9 cellular contexts compared by ENCODE assay signal in the genomic region with DNA sequence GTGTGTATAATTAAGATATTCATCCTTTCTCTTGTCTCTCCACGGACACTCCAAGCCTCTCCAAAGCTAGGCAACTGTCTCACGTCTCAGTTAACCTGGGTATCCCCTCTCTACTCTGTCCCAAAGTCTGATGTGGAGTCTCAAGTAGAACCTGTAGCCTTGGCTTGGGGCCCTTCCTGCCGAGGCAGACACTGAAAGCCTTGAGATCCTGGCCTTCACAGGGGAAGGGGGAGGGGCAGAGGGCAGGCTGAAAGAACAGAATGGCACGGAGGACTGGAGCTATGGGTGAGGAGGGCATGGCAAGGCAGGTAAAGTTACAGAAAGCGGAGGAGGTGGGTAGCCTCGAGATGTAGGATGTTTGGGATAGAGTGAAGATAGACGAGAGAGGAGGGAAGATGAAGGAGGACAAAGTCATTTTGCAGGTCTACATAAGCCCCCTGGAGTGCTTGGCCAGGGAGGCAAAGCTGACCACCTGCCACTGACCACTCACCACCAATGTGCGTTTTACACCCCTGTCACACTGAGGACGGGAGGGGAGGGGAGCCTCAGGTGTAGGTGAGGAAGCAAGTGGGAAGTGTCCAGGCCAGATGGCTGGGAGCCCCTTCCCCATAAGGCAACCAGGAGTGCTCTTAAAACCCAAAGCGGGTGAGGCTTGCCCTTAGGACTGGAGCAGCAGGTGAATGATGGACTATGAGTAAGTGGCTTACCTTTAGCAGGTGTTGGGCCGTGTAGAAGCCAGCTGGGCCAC. TPM values are rescaled to one million over a fixed set of nuclear protein-coding genes. Genes with fewer than 3 reads are reported as not detected.
DNase-seq lines count a peak whose midpoint lies in the region; ATAC-seq, FAIRE-seq and TF ChIP-seq lines count a peak whose summit lies in the region.
"Had no signal": no experiment of that assay in that cellular context is flagged by ENCODE, and none has a peak within 500 bp of the region (broad histone marks: within the 10 kb centered on the region; RNA-seq: fewer than 3 reads in every experiment).

No MANE protein-coding gene starts in this region.

- no peak for TF ChIP-seq CTCF in HepG2 (CRISPR knock-in tag; IDR thresholded peaks at IDR 0.05)

- H3K4me2 ChIP-seq in HepG2 (ENCODE audit: low read depth, low read length) (peak overlapping the region; percentile 80), mesendoderm (ENCODE audit: low read length) (no peak overlapping the region)

- POLR2A ChIA-PET in HepG2 (lab: Yijun Ruan, JAX), result interaction anchor here (1.0 to 3.2 kb wide), 8 partner anchors 9 to 141 kb away, joined by 3 to 60 read pairs (median 22); a partner anchor contains a TSS
- POLR2A ChIA-PET in HEK293T (lab: Yijun Ruan, JAX), result interaction anchor here (0.8 to 2.6 kb wide), 8 partner anchors 9 to 122 kb away, joined by 3 to 26 read pairs (median 12); no protein-coding TSS in a partner anchor

- no peak for ATAC-seq in activated naive CD8-positive, alpha-beta T cell treated with anti-CD3 and anti-CD28 coated beads, Interleukin-2, amount 50 U/mL, for 24 hours
- ATAC-seq in HepG2 (no peak), GM21515 (IDR thresholded peaks at IDR 0.05; ENCODE audit: unreplicated experiment) (no peak)

- DNase-seq in H7 (no peak), HepG2 (ENCODE audit: low spot score) (no peak), mesendoderm (no peak), NCI-H345 treated with DMSO at 0.1 percent for 48 hours (lab: John Stamatoyannopoulos, UW; ENCODE audit: unreplicated experiment) (no peak), HEK293T (ENCODE audit: extremely low spot score) (no peak)
- no peak for DNase-seq in activated naive CD8-positive, alpha-beta T cell treated with anti-CD3 and anti-CD28 coated beads, Interleukin-2, amount 50 U/mL, for 24 hours

- no peaks in the 10 kb centered on the region for H3K9me3 ChIP-seq in HepG2 (ENCODE audit: low read length)

- H3K4me1 ChIP-seq in ACC112 (ENCODE audit: control insufficient read depth, insufficient read depth, low read length, unreplicated experiment) (peaks cover 17% of the 10 kb centered on the region), HepG2 (ENCODE audit: insufficient read depth, low read length) (peaks cover 70% of the 10 kb centered on the region), mesendoderm (ENCODE audit: control insufficient read depth, low read depth, low read length) (peaks cover 5% of the 10 kb centered on the region)

- TF ChIP-seq RAD21 in HepG2 (CRISPR knock-in tag; IDR thresholded peaks at IDR 0.05), result no peak

- H3K36me3 ChIP-seq in ACC112 (ENCODE audit: insufficient read depth, low read length) (no peaks in the 10 kb centered on the region), H7 (replicated peaks; ENCODE audit: control insufficient read depth, insufficient read depth, low read length) (no peaks in the 10 kb centered on the region; the same call in none of the 2 replicates), HepG2 (replicated peaks in 1 of 2; ENCODE audit: control insufficient read depth in 1 of 2, insufficient read depth in 2 of 2, low read length in 2 of 2) (peaks cover 1 to 4% of the 10 kb centered on the region in 2 experiments; a peak in 1 of 5 replicates), mesendoderm (ENCODE audit: control insufficient read depth, insufficient read depth, low read length) (no peaks in the 10 kb centered on the region)

- in situ Hi-C loops in HepG2 (cut with HindIII; ENCODE audit: extremely low pct_ligation_motif_present, low pct_unique_long_range_greater_than_20kb), result no loop called here

- H3K27me3 ChIP-seq in ACC112 (ENCODE audit: insufficient read depth, low read length), result no peaks in the 10 kb centered on the region
- H3K27me3 ChIP-seq in H7 (ENCODE audit: control insufficient read depth, insufficient read depth, low read length), result peaks cover 9% of the 10 kb centered on the region
- H3K27me3 ChIP-seq in HepG2 (ENCODE audit: control insufficient read depth in 1 of 2, insufficient read depth in 2 of 2, low read length in 2 of 2), result no peaks in the 10 kb centered on the region; a peak in 1 of 5 replicates
- no peaks in the 10 kb centered on the region for H3K27me3 ChIP-seq in mesendoderm (ENCODE audit: insufficient read depth, low read length, poor library complexity)

- intact Hi-C loops in HepG2 (cut with micrococcal nuclease; ENCODE audit: unreplicated experiment), result no loop called here

- H3K79me2 ChIP-seq in ACC112 (ENCODE audit: control insufficient read depth, insufficient read depth, low read length, unreplicated experiment), result no peaks in the 10 kb centered on the region
- H3K79me2 ChIP-seq in HepG2 (ENCODE audit: insufficient read depth, low read length), result peaks cover 11% of the 10 kb centered on the region
- H3K79me2 ChIP-seq in mesendoderm (ENCODE audit: control insufficient read depth, insufficient read depth, low read length), result no peaks in the 10 kb centered on the region

- FAIRE-seq in HepG2 (lab: Jason Lieb, UNC), result no peak

- no peak overlapping the region for H3K4ac ChIP-seq in mesendoderm (ENCODE audit: low read depth, low read length)

- no peaks in the 10 kb centered on the region for H3K79me1 ChIP-seq in mesendoderm (ENCODE audit: low read length)

- H3K27me3 Mint-ChIP-seq in activated naive CD8-positive, alpha-beta T cell treated with anti-CD3 and anti-CD28 coated beads, Interleukin-2, amount 50 U/mL, for 24 hours, result peaks cover 3% of the 10 kb centered on the region

- H3K9me3 Mint-ChIP-seq in activated naive CD8-positive, alpha-beta T cell treated with anti-CD3 and anti-CD28 coated beads, Interleukin-2, amount 50 U/mL, for 24 hours, result no peaks in the 10 kb centered on the region

- H3K27ac ChIP-seq in ACC112 (ENCODE audit: low read depth, low read length) (no peak overlapping the region), HepG2 (ENCODE audit: extremely low read length, insufficient read depth, low read length) (peak overlapping the region; percentile 75), mesendoderm (ENCODE audit: low read depth, low read length) (no peak overlapping the region)

- H3K36me3 Mint-ChIP-seq in activated naive CD8-positive, alpha-beta T cell treated with anti-CD3 and anti-CD28 coated beads, Interleukin-2, amount 50 U/mL, for 24 hours (ENCODE audit: low read depth), result no peaks in the 10 kb centered on the region

- no peak for TF ChIP-seq POLR2A in HepG2 (IDR thresholded peaks at IDR 0.05; ENCODE audit: insufficient read depth in 1 of 2, low read depth in 2 of 2, low read length in 2 of 2)

- CTCF ChIA-PET in HepG2 (lab: Yijun Ruan, JAX; ENCODE audit: low intra/inter-chr PET ratio, low total read pairs) (no interaction called here), HEK293T (lab: Yijun Ruan, JAX) (interaction anchor here (2.3 to 3.1 kb wide), 2 partner anchors 9 to 86 kb away, joined by 8 to 21 read pairs; no protein-coding TSS in a partner anchor)

- peaks cover 21% of the 10 kb centered on the region for H3K4me1 Mint-ChIP-seq in activated naive CD8-positive, alpha-beta T cell treated with anti-CD3 and anti-CD28 coated beads, Interleukin-2, amount 50 U/mL, for 24 hours

- H4K8ac ChIP-seq in mesendoderm (ENCODE audit: low read depth, low read length), result no peak overlapping the region

- H2BK120ac ChIP-seq in mesendoderm (ENCODE audit: low read depth, low read length), result no peak overlapping the region

- no peaks in the 10 kb centered on the region for H4K20me1 ChIP-seq in HepG2 (ENCODE audit: insufficient read depth, low read length)

- no peak overlapping the region for H4K5ac ChIP-seq in mesendoderm (ENCODE audit: low read length)

- no peak overlapping the region for H3K18ac ChIP-seq in mesendoderm (ENCODE audit: low read length)

- H3K4me3 Mint-ChIP-seq in activated naive CD8-positive, alpha-beta T cell treated with anti-CD3 and anti-CD28 coated beads, Interleukin-2, amount 50 U/mL, for 24 hours, result peak overlapping the region; percentile 97

- peak overlapping the region; percentile 89 for H3K9ac ChIP-seq in HepG2 (ENCODE audit: insufficient read depth, low read depth, low read length)
- no peak overlapping the region for H3K9ac ChIP-seq in mesendoderm (ENCODE audit: low read length)

- no peak overlapping the region for H2AFZ ChIP-seq in ACC112 (ENCODE audit: low read length, unreplicated experiment)
- H2AFZ ChIP-seq in HepG2 (ENCODE audit: low read length), result no peak overlapping the region

- H3K27ac Mint-ChIP-seq in activated naive CD8-positive, alpha-beta T cell treated with anti-CD3 and anti-CD28 coated beads, Interleukin-2, amount 50 U/mL, for 24 hours, result no peak overlapping the region

- H3K23ac ChIP-seq in mesendoderm (ENCODE audit: low read length), result no peak overlapping the region

- WGBS in HepG2 (ENCODE audit: low lambda C conversion rate), result 77% methylated on average over 11 of the region's 11 CpGs
- WGBS in mesendoderm (ENCODE audit: extremely low coverage, insufficient coverage, low lambda C conversion rate), result 100% methylated on average over 1 of the region's 11 CpGs

- no peak overlapping the region for H3K56ac ChIP-seq in mesendoderm (ENCODE audit: low read length)

- H2BK15ac ChIP-seq in mesendoderm (replicated peaks; ENCODE audit: low read depth), result no peak overlapping the region

- TF ChIP-seq EP300 in HepG2 (IDR thresholded peaks at IDR 0.05; ENCODE audit: low read depth in 2 of 2, low read length in 2 of 2) (no peak), HepG2 (CRISPR knock-in tag; IDR thresholded peaks at IDR 0.05; ENCODE audit: borderline replicate concordance) (no peak)

- H2BK5ac ChIP-seq in mesendoderm (ENCODE audit: low read length), result no peak overlapping the region

- peak overlapping the region; percentile 84 for H3K4me3 ChIP-seq in ACC112 (ENCODE audit: low read depth, low read length)
- H3K4me3 ChIP-seq in H7 (ENCODE audit: insufficient read depth, low read depth, low read length), result peak overlapping the region; percentile 73; the same call in 1 of the 2 replicates
- H3K4me3 ChIP-seq in HepG2 (replicated peaks in 1 of 3; ENCODE audit: insufficient read depth in 1 of 3, low read depth in 2 of 3, low read length in 3 of 3), result peak overlapping the region; percentile 70 to 95 (median 70)
- H3K4me3 ChIP-seq in mesendoderm (ENCODE audit: low read length), result no peak overlapping the region

- no TSS peak for BruUV-seq in HepG2 (replicated peaks; lab: Mats Ljungman, UMichigan)

- H2AK5ac ChIP-seq in mesendoderm (ENCODE audit: low read length), result no peak overlapping the region

RNA-seq across cellular contexts. Expression of a gene that starts 1.3 kb away (rescaled TPM):
- total RNA-seq in H7 (2014; rRNA removed; shearing (Covaris generic)), result 4.9 and 9.7 TPM in 2 replicates
- 99.0 and 116 TPM in 2 replicates for total RNA-seq in HepG2 (2016; rRNA removed; fragmentation: Illumina TruSeq; extraction: Trizol)
- 17.2 and 18.6 TPM in 2 replicates for total RNA-seq in HepG2 (2016; cell fraction: cytosol; rRNA removed; fragmentation: Illumina TruSeq; extraction: Trizol; ENCODE audit: low read depth)
- total RNA-seq in HepG2 (2016; cell fraction: insoluble cytoplasmic fraction; rRNA removed; fragmentation: Illumina TruSeq; extraction: Trizol), result 96.0 and 122 TPM in 2 replicates
- total RNA-seq in HepG2 (2016; cell fraction: membrane; rRNA removed; fragmentation: Illumina TruSeq; extraction: Trizol), result 33.1 and 34.8 TPM in 2 replicates
- total RNA-seq in HepG2 (2016; cell fraction: nucleus; rRNA removed; fragmentation: Illumina TruSeq; extraction: Trizol), result 59.6 and 66.9 TPM in 2 replicates
- 23.4 and 27.7 TPM in 2 replicates for polyA plus RNA-seq in HepG2 (2011; rRNA removed)
- polyA plus RNA-seq in HepG2 (2011; cell fraction: cytosol; rRNA removed), result 25.9 and 36.5 TPM in 2 replicates
- 50.2 and 50.3 TPM in 2 replicates for polyA plus RNA-seq in HepG2 (2011; cell fraction: nucleus; rRNA removed)
- polyA plus RNA-seq in HepG2 (2012), result 12.3 and 15.3 TPM in 2 replicates
- polyA plus RNA-seq in HepG2 (2016; cell fraction: cytosol; fragmentation: Illumina TruSeq; extraction: Trizol; ENCODE audit: low read depth), result 13.6 and 16.1 TPM in 2 replicates
- polyA plus RNA-seq in HepG2 (2016; cell fraction: insoluble cytoplasmic fraction; fragmentation: Illumina TruSeq; extraction: Trizol; ENCODE audit: low read depth), result 83.4 and 93.7 TPM in 2 replicates
- polyA plus RNA-seq in HepG2 (2016; cell fraction: membrane; fragmentation: Illumina TruSeq; extraction: Trizol; ENCODE audit: low read depth), result 21.8 and 25.0 TPM in 2 replicates
- 111 and 113 TPM in 2 replicates for polyA plus RNA-seq in HepG2 (2016; cell fraction: nucleus; fragmentation: Illumina TruSeq; extraction: Trizol; ENCODE audit: insufficient read depth, low read depth)
- polyA minus RNA-seq in HepG2 (2011; rRNA and poly(A)+ RNA removed; ENCODE audit: low replicate concordance), result 11.0 and 40.8 TPM in 2 replicates
- polyA minus RNA-seq in HepG2 (2011; cell fraction: cytosol; rRNA and poly(A)+ RNA removed), result 14.0 and 15.4 TPM in 2 replicates
- 10.0 and 10.6 TPM in 2 replicates for polyA minus RNA-seq in HepG2 (2011; cell fraction: nucleus; rRNA and poly(A)+ RNA removed)
- polyA plus RNA-seq in mesendoderm (2013, experiment 1 of 2), result 6.1 TPM
- 6.1 TPM for polyA plus RNA-seq in mesendoderm (2013, experiment 2 of 2)

RNA-seq across cellular contexts. Expression of a gene that starts 11.8 kb away (rescaled TPM):
- total RNA-seq in H7 (2014; rRNA removed; shearing (Covaris generic)), result not detected in 2 replicates
- total RNA-seq in HepG2 (2016; rRNA removed; fragmentation: Illumina TruSeq; extraction: Trizol), result 0.11 TPM in 1 of 2 replicates, not detected in the other
- total RNA-seq in HepG2 (2016; cell fraction: cytosol; rRNA removed; fragmentation: Illumina TruSeq; extraction: Trizol; ENCODE audit: low read depth), result not detected in 2 replicates
- total RNA-seq in HepG2 (2016; cell fraction: insoluble cytoplasmic fraction; rRNA removed; fragmentation: Illumina TruSeq; extraction: Trizol), result 0.15 TPM in 1 of 2 replicates, not detected in the other
- total RNA-seq in HepG2 (2016; cell fraction: membrane; rRNA removed; fragmentation: Illumina TruSeq; extraction: Trizol), result not detected in 2 replicates
- total RNA-seq in HepG2 (2016; cell fraction: nucleus; rRNA removed; fragmentation: Illumina TruSeq; extraction: Trizol), result 0.28 and 0.44 TPM in 2 replicates
- polyA plus RNA-seq in HepG2 (2011; rRNA removed), result 0.03 and 0.07 TPM in 2 replicates
- 0.01 TPM in 2 replicates for polyA plus RNA-seq in HepG2 (2011; cell fraction: cytosol; rRNA removed)
- polyA plus RNA-seq in HepG2 (2011; cell fraction: nucleus; rRNA removed), result 0.17 and 0.29 TPM in 2 replicates
- 0.03 and 0.08 TPM in 2 replicates for polyA plus RNA-seq in HepG2 (2012)
- not detected in 2 replicates for polyA plus RNA-seq in HepG2 (2016; cell fraction: cytosol; fragmentation: Illumina TruSeq; extraction: Trizol; ENCODE audit: low read depth)
- polyA plus RNA-seq in HepG2 (2016; cell fraction: insoluble cytoplasmic fraction; fragmentation: Illumina TruSeq; extraction: Trizol; ENCODE audit: low read depth), result not detected in 2 replicates
- polyA plus RNA-seq in HepG2 (2016; cell fraction: membrane; fragmentation: Illumina TruSeq; extraction: Trizol; ENCODE audit: low read depth), result not detected in 2 replicates
- 0.15 and 0.44 TPM in 2 replicates for polyA plus RNA-seq in HepG2 (2016; cell fraction: nucleus; fragmentation: Illumina TruSeq; extraction: Trizol; ENCODE audit: insufficient read depth, low read depth)
- polyA minus RNA-seq in HepG2 (2011; rRNA and poly(A)+ RNA removed; ENCODE audit: low replicate concordance), result 0.14 TPM in 1 of 2 replicates, not detected in the other
- not detected in 2 replicates for polyA minus RNA-seq in HepG2 (2011; cell fraction: cytosol; rRNA and poly(A)+ RNA removed)
- polyA minus RNA-seq in HepG2 (2011; cell fraction: nucleus; rRNA and poly(A)+ RNA removed), result 0.52 TPM in 1 of 2 replicates, not detected in the other
- 0.01 TPM for polyA plus RNA-seq in mesendoderm (2013, experiment 1 of 2)
- 0.01 TPM for polyA plus RNA-seq in mesendoderm (2013, experiment 2 of 2)
- total RNA-seq: mononuclear cell had no signal

RNA-seq across cellular contexts. Expression of a gene that starts 21.9 kb away (rescaled TPM):
- total RNA-seq in H7 (2014; rRNA removed; shearing (Covaris generic)), result 0.52 TPM in 1 of 2 replicates, not detected in the other
- 0.11 TPM in 1 of 2 replicates, not detected in the other for total RNA-seq in HepG2 (2016; rRNA removed; fragmentation: Illumina TruSeq; extraction: Trizol)
- 0.09 TPM in 1 of 2 replicates, not detected in the other for total RNA-seq in HepG2 (2016; cell fraction: cytosol; rRNA removed; fragmentation: Illumina TruSeq; extraction: Trizol; ENCODE audit: low read depth)
- 0.11 TPM in 1 of 2 replicates, not detected in the other for total RNA-seq in HepG2 (2016; cell fraction: insoluble cytoplasmic fraction; rRNA removed; fragmentation: Illumina TruSeq; extraction: Trizol)
- total RNA-seq in HepG2 (2016; cell fraction: membrane; rRNA removed; fragmentation: Illumina TruSeq; extraction: Trizol), result not detected in 2 replicates
- total RNA-seq in HepG2 (2016; cell fraction: nucleus; rRNA removed; fragmentation: Illumina TruSeq; extraction: Trizol), result 0.28 TPM in 1 of 2 replicates, not detected in the other
- 0.11 and 0.20 TPM in 2 replicates for polyA plus RNA-seq in HepG2 (2011; rRNA removed)
- 0.14 and 0.15 TPM in 2 replicates for polyA plus RNA-seq in HepG2 (2011; cell fraction: cytosol; rRNA removed)
- 0.47 and 1.1 TPM in 2 replicates for polyA plus RNA-seq in HepG2 (2011; cell fraction: nucleus; rRNA removed)
- polyA plus RNA-seq in HepG2 (2012), result not detected in 2 replicates
- polyA plus RNA-seq in HepG2 (2016; cell fraction: cytosol; fragmentation: Illumina TruSeq; extraction: Trizol; ENCODE audit: low read depth), result 0.18 TPM in 1 of 2 replicates, not detected in the other
- 0.10 TPM in 1 of 2 replicates, not detected in the other for polyA plus RNA-seq in HepG2 (2016; cell fraction: insoluble cytoplasmic fraction; fragmentation: Illumina TruSeq; extraction: Trizol; ENCODE audit: low read depth)
- not detected in 2 replicates for polyA plus RNA-seq in HepG2 (2016; cell fraction: membrane; fragmentation: Illumina TruSeq; extraction: Trizol; ENCODE audit: low read depth)
- polyA plus RNA-seq in HepG2 (2016; cell fraction: nucleus; fragmentation: Illumina TruSeq; extraction: Trizol; ENCODE audit: insufficient read depth, low read depth), result not detected in 2 replicates
- 0.32 TPM in 1 of 2 replicates, not detected in the other for polyA minus RNA-seq in HepG2 (2011; rRNA and poly(A)+ RNA removed; ENCODE audit: low replicate concordance)
- not detected in 2 replicates for polyA minus RNA-seq in HepG2 (2011; cell fraction: cytosol; rRNA and poly(A)+ RNA removed)
- not detected in 2 replicates for polyA minus RNA-seq in HepG2 (2011; cell fraction: nucleus; rRNA and poly(A)+ RNA removed)
- polyA plus RNA-seq in mesendoderm (2013, experiment 1 of 2), result 0.41 TPM
- polyA plus RNA-seq in mesendoderm (2013, experiment 2 of 2), result 0.28 TPM
- total RNA-seq: mononuclear cell had no signal

RNA-seq across cellular contexts. Expression of a gene that starts 51.6 kb away (rescaled TPM):
- 0.59 and 1.3 TPM in 2 replicates for total RNA-seq in H7 (2014; rRNA removed; shearing (Covaris generic))
- total RNA-seq in HepG2 (2016; rRNA removed; fragmentation: Illumina TruSeq; extraction: Trizol), result 0.04 TPM in 1 of 2 replicates, not detected in the other
- total RNA-seq in HepG2 (2016; cell fraction: cytosol; rRNA removed; fragmentation: Illumina TruSeq; extraction: Trizol; ENCODE audit: low read depth), result not detected in 2 replicates
- not detected in 2 replicates for total RNA-seq in HepG2 (2016; cell fraction: insoluble cytoplasmic fraction; rRNA removed; fragmentation: Illumina TruSeq; extraction: Trizol)
- not detected in 2 replicates for total RNA-seq in HepG2 (2016; cell fraction: membrane; rRNA removed; fragmentation: Illumina TruSeq; extraction: Trizol)
- total RNA-seq in HepG2 (2016; cell fraction: nucleus; rRNA removed; fragmentation: Illumina TruSeq; extraction: Trizol), result not detected in 2 replicates
- not detected in 2 replicates for polyA plus RNA-seq in HepG2 (2011; rRNA removed)
- polyA plus RNA-seq in HepG2 (2011; cell fraction: cytosol; rRNA removed), result 0.01 TPM in 1 of 2 replicates, not detected in the other
- polyA plus RNA-seq in HepG2 (2011; cell fraction: nucleus; rRNA removed), result 0.03 and 0.08 TPM in 2 replicates
- polyA plus RNA-seq in HepG2 (2012), result not detected in 2 replicates
- not detected in 2 replicates for polyA plus RNA-seq in HepG2 (2016; cell fraction: cytosol; fragmentation: Illumina TruSeq; extraction: Trizol; ENCODE audit: low read depth)
- polyA plus RNA-seq in HepG2 (2016; cell fraction: insoluble cytoplasmic fraction; fragmentation: Illumina TruSeq; extraction: Trizol; ENCODE audit: low read depth), result not detected in 2 replicates
- polyA plus RNA-seq in HepG2 (2016; cell fraction: membrane; fragmentation: Illumina TruSeq; extraction: Trizol; ENCODE audit: low read depth), result not detected in 2 replicates
- polyA plus RNA-seq in HepG2 (2016; cell fraction: nucleus; fragmentation: Illumina TruSeq; extraction: Trizol; ENCODE audit: insufficient read depth, low read depth), result not detected in 2 replicates
- polyA minus RNA-seq in HepG2 (2011; rRNA and poly(A)+ RNA removed; ENCODE audit: low replicate concordance), result 0.05 TPM in 1 of 2 replicates, not detected in the other
- polyA minus RNA-seq in HepG2 (2011; cell fraction: cytosol; rRNA and poly(A)+ RNA removed), result not detected in 2 replicates
- 0.12 and 0.13 TPM in 2 replicates for polyA minus RNA-seq in HepG2 (2011; cell fraction: nucleus; rRNA and poly(A)+ RNA removed)
- 0.14 TPM for polyA plus RNA-seq in mesendoderm (2013, experiment 1 of 2)
- polyA plus RNA-seq in mesendoderm (2013, experiment 2 of 2), result 0.21 TPM
- total RNA-seq: mononuclear cell had no signal

RNA-seq across cellular contexts. Expression of a gene that starts 52.6 kb away (rescaled TPM):
- total RNA-seq in H7 (2014; rRNA removed; shearing (Covaris generic)), result not detected in 2 replicates
- total RNA-seq in HepG2 (2016; rRNA removed; fragmentation: Illumina TruSeq; extraction: Trizol), result not detected in 2 replicates
- total RNA-seq in HepG2 (2016; cell fraction: cytosol; rRNA removed; fragmentation: Illumina TruSeq; extraction: Trizol; ENCODE audit: low read depth), result not detected in 2 replicates
- total RNA-seq in HepG2 (2016; cell fraction: insoluble cytoplasmic fraction; rRNA removed; fragmentation: Illumina TruSeq; extraction: Trizol), result not detected in 2 replicates
- not detected in 2 replicates for total RNA-seq in HepG2 (2016; cell fraction: membrane; rRNA removed; fragmentation: Illumina TruSeq; extraction: Trizol)
- not detected in 2 replicates for total RNA-seq in HepG2 (2016; cell fraction: nucleus; rRNA removed; fragmentation: Illumina TruSeq; extraction: Trizol)
- not detected in 2 replicates for polyA plus RNA-seq in HepG2 (2011; rRNA removed)
- polyA plus RNA-seq in HepG2 (2011; cell fraction: cytosol; rRNA removed), result not detected in 2 replicates
- 0.06 TPM in 1 of 2 replicates, not detected in the other for polyA plus RNA-seq in HepG2 (2011; cell fraction: nucleus; rRNA removed)
- not detected in 2 replicates for polyA plus RNA-seq in HepG2 (2012)
- not detected in 2 replicates for polyA plus RNA-seq in HepG2 (2016; cell fraction: cytosol; fragmentation: Illumina TruSeq; extraction: Trizol; ENCODE audit: low read depth)
- polyA plus RNA-seq in HepG2 (2016; cell fraction: insoluble cytoplasmic fraction; fragmentation: Illumina TruSeq; extraction: Trizol; ENCODE audit: low read depth), result not detected in 2 replicates
- not detected in 2 replicates for polyA plus RNA-seq in HepG2 (2016; cell fraction: membrane; fragmentation: Illumina TruSeq; extraction: Trizol; ENCODE audit: low read depth)
- polyA plus RNA-seq in HepG2 (2016; cell fraction: nucleus; fragmentation: Illumina TruSeq; extraction: Trizol; ENCODE audit: insufficient read depth, low read depth), result not detected in 2 replicates
- not detected in 2 replicates for polyA minus RNA-seq in HepG2 (2011; rRNA and poly(A)+ RNA removed; ENCODE audit: low replicate concordance)
- polyA minus RNA-seq in HepG2 (2011; cell fraction: cytosol; rRNA and poly(A)+ RNA removed), result not detected in 2 replicates
- polyA minus RNA-seq in HepG2 (2011; cell fraction: nucleus; rRNA and poly(A)+ RNA removed), result not detected in 2 replicates
- polyA plus RNA-seq in mesendoderm (2013, experiment 1 of 2), result not detected
- polyA plus RNA-seq in mesendoderm (2013, experiment 2 of 2), result not detected
- total RNA-seq: mononuclear cell had no signal
